In genomic region chr2:232451645-232452044, GRCh38 we compare ENCODE assay signal across 7 cellular contexts. TPM values are rescaled to one million over a fixed set of nuclear protein-coding genes. Genes with fewer than 3 reads are reported as not detected.
"Had no signal": no experiment of that assay in that cellular context is flagged by ENCODE, and none has a peak within 500 bp of the region (broad histone marks: within the 10 kb centered on the region; RNA-seq: fewer than 3 reads in every experiment).

No MANE protein-coding gene starts in this region.

RNA-seq across cellular contexts. Expression of gene ALPI, which starts 4.3 kb away (rescaled TPM):
- total RNA-seq: K562, M059J, PC-3, Right ventricle myocardium superior, SJSA1 had no signal
- polyA plus RNA-seq: K562, SK-N-SH had no signal

RNA-seq across cellular contexts. Expression of gene ECEL1, which starts 36.0 kb away (rescaled TPM):
- total RNA-seq: M059J, PC-3, Peyer's patch, Right ventricle myocardium superior, SJSA1 had no signal
- polyA plus RNA-seq: K562, SK-N-SH had no signal

RNA-seq across cellular contexts. Expression of gene ALPG, which starts 45.0 kb away (rescaled TPM):
- total RNA-seq: K562, M059J, Peyer's patch, Right ventricle myocardium superior had no signal
- polyA plus RNA-seq: K562, SK-N-SH had no signal
